ENCODE assay signal across 19 cellular contexts in genomic region chr5:76615759-76616158, GRCh38. TPM values are rescaled to one million over a fixed set of nuclear protein-coding genes. Genes with fewer than 3 reads are reported as not detected.
DNase-seq lines count a peak whose midpoint lies in the region; ATAC-seq, FAIRE-seq and TF ChIP-seq lines count a peak whose summit lies in the region.
"Had no signal": no experiment of that assay in that cellular context is flagged by ENCODE, and none has a peak within 500 bp of the region (broad histone marks: within the 10 kb centered on the region; RNA-seq: fewer than 3 reads in every experiment).

No MANE protein-coding gene starts in this region.

- no peak for FAIRE-seq in small intestine (lab: Jason Lieb, UNC)

- peaks cover 0 to 8% of the 10 kb centered on the region in 2 donors for H3K36me3 ChIP-seq in small intestine (ENCODE audit: control insufficient read depth in 2 of 2, insufficient read depth in 2 of 2, low read length in 2 of 2)
- H3K36me3 ChIP-seq: BE2C, SJSA1 had no signal

- H3K9me3 Mint-ChIP-seq in HFFc6 = no peaks in the 10 kb centered on the region
- H3K9me3 Mint-ChIP-seq in activated T-helper 17 cell treated with anti-CD3 and anti-CD28 coated beads, Interleukin-2, amount 50 U/mL, for 72 hours = no peaks in the 10 kb centered on the region
- H3K9me3 Mint-ChIP-seq: CD4-positive, alpha-beta T cell; GM23338 had no signal

- WGBS in small intestine, 3 donors = 85 to 90% (median 87%) methylated on average over 2 of the region's 2 CpGs

- peaks cover 50% of the 10 kb centered on the region for H3K36me3 Mint-ChIP-seq in HFFc6 (ENCODE audit: low read depth)
- H3K36me3 Mint-ChIP-seq in activated T-helper 17 cell treated with anti-CD3 and anti-CD28 coated beads, Interleukin-2, amount 50 U/mL, for 72 hours (ENCODE audit: low read depth) = peaks cover 91% of the 10 kb centered on the region

- H3K27ac Mint-ChIP-seq in HFFc6 = peak overlapping the region; percentile 93
- peak overlapping the region; percentile 26 for H3K27ac Mint-ChIP-seq in activated T-helper 17 cell treated with anti-CD3 and anti-CD28 coated beads, Interleukin-2, amount 50 U/mL, for 72 hours
- H3K27ac Mint-ChIP-seq: CD4-positive, alpha-beta T cell; GM23338 had no signal

- no peaks in the 10 kb centered on the region for H3K9me3 ChIP-seq in small intestine (ENCODE audit: control insufficient read depth, low read depth)
- H3K9me3 ChIP-seq: BE2C, SJSA1 had no signal

- no peaks in the 10 kb centered on the region for H3K27me3 ChIP-seq in small intestine (ENCODE audit: control insufficient read depth in 2 of 2, insufficient read depth in 2 of 2, low read length in 2 of 2)
- H3K27me3 ChIP-seq: BE2C, SJSA1 had no signal

- H3K4me3 Mint-ChIP-seq in HFFc6 = peak overlapping the region; percentile 76
- no peak overlapping the region for H3K4me3 Mint-ChIP-seq in activated T-helper 17 cell treated with anti-CD3 and anti-CD28 coated beads, Interleukin-2, amount 50 U/mL, for 72 hours
- H3K4me3 Mint-ChIP-seq: CD4-positive, alpha-beta T cell; GM23338 had no signal

- DNase-seq in EH (ENCODE audit: low read depth) = peak; percentile 65
- peak; percentile 40 for DNase-seq in HFFc6
- DNase-seq in kidney tubule cell (ENCODE audit: low spot score) = peak; percentile 41
- no peak for DNase-seq in small intestine
- no peak for DNase-seq in NCI-H1048 (lab: John Stamatoyannopoulos, UW)
- DNase-seq: BE2C; CD4-positive, alpha-beta T cell; DMS53; Kasumi-1; NCI-H1417; NCI-H1930; NCI-H2171 treated with DMSO at 0.1 percent for 48 hours; NCI-H510A; NCI-H774; PC-3 had no signal

- peaks cover 68% of the 10 kb centered on the region for H3K4me1 Mint-ChIP-seq in HFFc6 (ENCODE audit: low read depth)
- peaks cover 15% of the 10 kb centered on the region for H3K4me1 Mint-ChIP-seq in activated T-helper 17 cell treated with anti-CD3 and anti-CD28 coated beads, Interleukin-2, amount 50 U/mL, for 72 hours

- no peak for ATAC-seq in activated T-helper 17 cell treated with anti-CD3 and anti-CD28 coated beads, Interleukin-2, amount 50 U/mL, for 72 hours (replicated peaks)
- no peak for ATAC-seq in GM21360 (IDR thresholded peaks at IDR 0.05; ENCODE audit: unreplicated experiment)
- ATAC-seq: GM23338, PC-3 had no signal

- H3K4me1 ChIP-seq in small intestine (ENCODE audit: control insufficient read depth in 2 of 2, insufficient read depth in 1 of 2, low read depth in 1 of 2, low read length in 1 of 2) = no peaks in the 10 kb centered on the region
- H3K4me1 ChIP-seq: BE2C had no signal

- H3K4me3 ChIP-seq in small intestine (ENCODE audit: low read depth in 1 of 2, low read length in 2 of 2) = no peak overlapping the region
- H3K4me3 ChIP-seq: GM23338, SJSA1 had no signal

- peaks cover 2% of the 10 kb centered on the region for H3K27me3 Mint-ChIP-seq in HFFc6 (ENCODE audit: insufficient read depth)
- H3K27me3 Mint-ChIP-seq in activated T-helper 17 cell treated with anti-CD3 and anti-CD28 coated beads, Interleukin-2, amount 50 U/mL, for 72 hours = no peaks in the 10 kb centered on the region
- H3K27me3 Mint-ChIP-seq: CD4-positive, alpha-beta T cell had no signal

- H3K27ac ChIP-seq in small intestine (ENCODE audit: low read depth in 1 of 2, low read length in 1 of 2) = no peak overlapping the region
- H3K27ac ChIP-seq: SJSA1 had no signal

- no peak for TF ChIP-seq CTCF in HFFc6 (IDR thresholded peaks at IDR 0.05)

RNA-seq across cellular contexts. Expression of gene F2RL2, which starts 7.4 kb away (rescaled TPM):
- total RNA-seq in HFFc6 (2021; fragmentation: NEBNext Ultra II Directional; extraction: Animal tissue kit (Norgen Biotek cat#: 25700)) = 10 to 100 TPM; 40.8 to 87.2 (median 54.3) TPM
- 1 to 10 TPM in 1 of 2 donors, not detected in 1; 1.1 TPM for total RNA-seq in activated T-helper 17 cell treated with anti-CD3 and anti-CD28 coated beads, Interleukin-2, amount 50 U/mL, for 72 hours
- under 1 TPM in 1 of 3 donors, not detected in 2; 0.73 TPM for polyA plus RNA-seq in small intestine
- total RNA-seq: CD4-positive, alpha-beta T cell had no signal

Comparison
In these comparisons a context has a peak if more than half of its experiments do, and no peak if none do; other contexts are left out.
1. DNase-seq: peak in EH (single experiment), HFFc6 (single experiment) and kidney tubule cell (single experiment); none in small intestine (single experiment) and NCI-H1048 (single experiment).
2. RNA of gene F2RL2, which starts 7.4 kb away (total RNA-seq): 40.8 to 87.2 TPM in HFFc6; 1.1 TPM in activated T-helper 17 cell treated with anti-CD3 and anti-CD28 coated beads, Interleukin-2, amount 50 U/mL, for 72 hours; every median in the first group is over 10 times any median in the second.